ENCODE assay signal across 17 cellular contexts in genomic region chr3:196232882-196233251, GRCh38. TPM values are rescaled to one million over a fixed set of nuclear protein-coding genes. Genes with fewer than 3 reads are reported as not detected.
DNase-seq lines count a peak whose midpoint lies in the region; ATAC-seq and TF ChIP-seq lines count a peak whose summit lies in the region.
"Had no signal": no experiment of that assay in that cellular context is flagged by ENCODE, and none has a peak within 500 bp of the region (broad histone marks: within the 10 kb centered on the region; RNA-seq: fewer than 3 reads in every experiment).

No MANE protein-coding gene starts in this region.

- no peaks in the 10 kb centered on the region for H3K36me3 Mint-ChIP-seq in activated naive CD8-positive, alpha-beta T cell
- peaks cover 2% of the 10 kb centered on the region for H3K36me3 Mint-ChIP-seq in activated naive CD8-positive, alpha-beta T cell treated with anti-CD3 and anti-CD28 coated beads for 36 hours
- no peaks in the 10 kb centered on the region for H3K36me3 Mint-ChIP-seq in WTC11

- ATAC-seq in WTC11 (no peak), GM21737 (IDR thresholded peaks at IDR 0.05; ENCODE audit: unreplicated experiment) (no peak)
- ATAC-seq: HCT116 had no signal

- H3K36me3 ChIP-seq in neutrophil: peaks cover 31% of the 10 kb centered on the region

- POLR2A ChIA-PET in WTC11 (lab: Charles Lee): no interaction called here

- no peaks in the 10 kb centered on the region for H3K27me3 ChIP-seq in neutrophil

- no peak for DNase-seq in activated naive CD8-positive, alpha-beta T cell treated with anti-CD3 and anti-CD28 coated beads for 36 hours
- DNase-seq in WTC11 (ENCODE audit: low spot score): no peak
- DNase-seq in COLO829 (ENCODE audit: low spot score): no peak
- no peak for DNase-seq in stimulated activated naive CD4-positive, alpha-beta T cell treated with Interleukin-2 at 50 U/mL for 16 hours (lab: John Stamatoyannopoulos, UW)
- DNase-seq: GM23248; KBM-7; NCI-H1417 treated with DMSO at 0.1 percent for 48 hours; NCI-H2029; NCI-H2171; NCI-H446; NK-92 treated with Interleukin-12 subunit alpha and Interleukin-12 subunit beta, amount 100 ng/mL, for 24 hours; OCI-M1; RPMI8226 had no signal

- CTCF ChIA-PET in WTC11 (lab: Charles Lee): interaction anchor here (0.8 kb wide), 1 partner anchor 21 kb away, joined by 3 read pairs; no protein-coding TSS in a partner anchor

- no peak overlapping the region for H3K4me3 ChIP-seq in neutrophil (ENCODE audit: low read depth in 1 of 2, low read length in 1 of 2)
- H3K4me3 ChIP-seq: GM23248 had no signal

- no peaks in the 10 kb centered on the region for H3K9me3 ChIP-seq in neutrophil

- peaks cover 22 to 26% of the 10 kb centered on the region in 2 experiments for H3K4me1 ChIP-seq in neutrophil (ENCODE audit: control insufficient read depth in 1 of 2, insufficient read depth in 1 of 2, low read depth in 1 of 2, low read length in 1 of 2)

- H3K27ac Mint-ChIP-seq in activated naive CD8-positive, alpha-beta T cell: peak overlapping the region; percentile 16
- no peak overlapping the region for H3K27ac Mint-ChIP-seq in activated naive CD8-positive, alpha-beta T cell treated with anti-CD3 and anti-CD28 coated beads for 36 hours
- 0 out of 2 replicates have a peak overlapping the region, but pooled peaks have one; percentile 54 for H3K27ac Mint-ChIP-seq in WTC11

- H3K4me1 Mint-ChIP-seq in activated naive CD8-positive, alpha-beta T cell (ENCODE audit: low read depth): peaks cover 6% of the 10 kb centered on the region
- H3K4me1 Mint-ChIP-seq in activated naive CD8-positive, alpha-beta T cell treated with anti-CD3 and anti-CD28 coated beads for 36 hours: peaks cover 23% of the 10 kb centered on the region
- peaks cover under 1% of the 10 kb centered on the region; the same call in 1 of the 2 replicates for H3K4me1 Mint-ChIP-seq in WTC11

- H3K9me3 Mint-ChIP-seq in activated naive CD8-positive, alpha-beta T cell (ENCODE audit: low read depth): no peaks in the 10 kb centered on the region
- no peaks in the 10 kb centered on the region for H3K9me3 Mint-ChIP-seq in activated naive CD8-positive, alpha-beta T cell treated with anti-CD3 and anti-CD28 coated beads for 36 hours
- no peaks in the 10 kb centered on the region for H3K9me3 Mint-ChIP-seq in WTC11

- peak overlapping the region; percentile 2 for H3K27ac ChIP-seq in neutrophil
- H3K27ac ChIP-seq: GM23248 had no signal

- TF ChIP-seq CTCF in WTC11 (IDR thresholded peaks at IDR 0.05) (no peak), neutrophil (IDR thresholded peaks at IDR 0.05) (no peak)

- no peaks in the 10 kb centered on the region for H3K27me3 Mint-ChIP-seq in activated naive CD8-positive, alpha-beta T cell
- H3K27me3 Mint-ChIP-seq in activated naive CD8-positive, alpha-beta T cell treated with anti-CD3 and anti-CD28 coated beads for 36 hours: no peaks in the 10 kb centered on the region
- no peaks in the 10 kb centered on the region for H3K27me3 Mint-ChIP-seq in WTC11 (ENCODE audit: low read depth)

- no peak overlapping the region for H3K4me3 Mint-ChIP-seq in activated naive CD8-positive, alpha-beta T cell
- H3K4me3 Mint-ChIP-seq in activated naive CD8-positive, alpha-beta T cell treated with anti-CD3 and anti-CD28 coated beads for 36 hours: no peak overlapping the region
- H3K4me3 Mint-ChIP-seq in WTC11: no peak overlapping the region

TF ChIP-seq in WTC11, 78 proteins besides CTCF, POLR2A, EP300 and RAD21:
- TF ChIP-seq IRF2 (CRISPR knock-in tag; IDR thresholded peaks at IDR 0.05; ENCODE audit: borderline replicate concordance, low read depth) (no peak), ZNF121 (CRISPR knock-in tag; IDR thresholded peaks at IDR 0.05) (no peak), GRHL2 (CRISPR knock-in tag; IDR thresholded peaks at IDR 0.05; ENCODE audit: insufficient replicate concordance, severe bottlenecking) (no peak), JAZF1 (CRISPR knock-in tag; IDR thresholded peaks at IDR 0.05) (no peak), TEAD4 (CRISPR knock-in tag; IDR thresholded peaks at IDR 0.05) (no peak), ZNF317 (CRISPR knock-in tag; IDR thresholded peaks at IDR 0.05; ENCODE audit: borderline replicate concordance, low read depth) (no peak)
- TF ChIP-seq, protein P1, sequence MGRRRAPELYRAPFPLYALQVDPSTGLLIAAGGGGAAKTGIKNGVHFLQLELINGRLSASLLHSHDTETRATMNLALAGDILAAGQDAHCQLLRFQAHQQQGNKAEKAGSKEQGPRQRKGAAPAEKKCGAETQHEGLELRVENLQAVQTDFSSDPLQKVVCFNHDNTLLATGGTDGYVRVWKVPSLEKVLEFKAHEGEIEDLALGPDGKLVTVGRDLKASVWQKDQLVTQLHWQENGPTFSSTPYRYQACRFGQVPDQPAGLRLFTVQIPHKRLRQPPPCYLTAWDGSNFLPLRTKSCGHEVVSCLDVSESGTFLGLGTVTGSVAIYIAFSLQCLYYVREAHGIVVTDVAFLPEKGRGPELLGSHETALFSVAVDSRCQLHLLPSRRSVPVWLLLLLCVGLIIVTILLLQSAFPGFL (CRISPR knock-in tag; IDR thresholded peaks at IDR 0.05; ENCODE audit: borderline replicate concordance): no peak
- TF ChIP-seq, protein P2, sequence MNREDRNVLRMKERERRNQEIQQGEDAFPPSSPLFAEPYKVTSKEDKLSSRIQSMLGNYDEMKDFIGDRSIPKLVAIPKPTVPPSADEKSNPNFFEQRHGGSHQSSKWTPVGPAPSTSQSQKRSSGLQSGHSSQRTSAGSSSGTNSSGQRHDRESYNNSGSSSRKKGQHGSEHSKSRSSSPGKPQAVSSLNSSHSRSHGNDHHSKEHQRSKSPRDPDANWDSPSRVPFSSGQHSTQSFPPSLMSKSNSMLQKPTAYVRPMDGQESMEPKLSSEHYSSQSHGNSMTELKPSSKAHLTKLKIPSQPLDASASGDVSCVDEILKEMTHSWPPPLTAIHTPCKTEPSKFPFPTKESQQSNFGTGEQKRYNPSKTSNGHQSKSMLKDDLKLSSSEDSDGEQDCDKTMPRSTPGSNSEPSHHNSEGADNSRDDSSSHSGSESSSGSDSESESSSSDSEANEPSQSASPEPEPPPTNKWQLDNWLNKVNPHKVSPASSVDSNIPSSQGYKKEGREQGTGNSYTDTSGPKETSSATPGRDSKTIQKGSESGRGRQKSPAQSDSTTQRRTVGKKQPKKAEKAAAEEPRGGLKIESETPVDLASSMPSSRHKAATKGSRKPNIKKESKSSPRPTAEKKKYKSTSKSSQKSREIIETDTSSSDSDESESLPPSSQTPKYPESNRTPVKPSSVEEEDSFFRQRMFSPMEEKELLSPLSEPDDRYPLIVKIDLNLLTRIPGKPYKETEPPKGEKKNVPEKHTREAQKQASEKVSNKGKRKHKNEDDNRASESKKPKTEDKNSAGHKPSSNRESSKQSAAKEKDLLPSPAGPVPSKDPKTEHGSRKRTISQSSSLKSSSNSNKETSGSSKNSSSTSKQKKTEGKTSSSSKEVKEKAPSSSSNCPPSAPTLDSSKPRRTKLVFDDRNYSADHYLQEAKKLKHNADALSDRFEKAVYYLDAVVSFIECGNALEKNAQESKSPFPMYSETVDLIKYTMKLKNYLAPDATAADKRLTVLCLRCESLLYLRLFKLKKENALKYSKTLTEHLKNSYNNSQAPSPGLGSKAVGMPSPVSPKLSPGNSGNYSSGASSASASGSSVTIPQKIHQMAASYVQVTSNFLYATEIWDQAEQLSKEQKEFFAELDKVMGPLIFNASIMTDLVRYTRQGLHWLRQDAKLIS (CRISPR knock-in tag; IDR thresholded peaks at IDR 0.05; ENCODE audit: borderline replicate concordance): no peak
TF ChIP-seq in WTC11: peak in this region for 0.

RNA-seq across cellular contexts. Expression of gene SLC51A, which starts 16.5 kb away (rescaled TPM):
- not detected for total RNA-seq in activated naive CD8-positive, alpha-beta T cell treated with anti-CD3 and anti-CD28 coated beads for 36 hours
- total RNA-seq in WTC11 (2021): 6.9 to 8.4 TPM (median 7.6 TPM) in 3 replicates
- total RNA-seq: GM23248 had no signal

RNA-seq across cellular contexts. Expression of gene ZDHHC19, which starts 21.7 kb away (rescaled TPM):
- total RNA-seq in activated naive CD8-positive, alpha-beta T cell treated with anti-CD3 and anti-CD28 coated beads for 36 hours: not detected
- total RNA-seq in WTC11 (2021): 4.4 to 5.2 TPM (median 4.5 TPM) in 3 replicates
- total RNA-seq: GM23248 had no signal

RNA-seq across cellular contexts. Expression of gene PCYT1A, which starts 54.7 kb away (rescaled TPM):
- total RNA-seq in activated naive CD8-positive, alpha-beta T cell treated with anti-CD3 and anti-CD28 coated beads for 36 hours: 10 to 100 TPM; 41.2 to 42.1 TPM
- 22.4 to 28.5 TPM (median 23.5 TPM) in 3 replicates for total RNA-seq in WTC11 (2021)
